Comparison of ENCODE assay signal across 21 cellular contexts in the genomic region with DNA sequence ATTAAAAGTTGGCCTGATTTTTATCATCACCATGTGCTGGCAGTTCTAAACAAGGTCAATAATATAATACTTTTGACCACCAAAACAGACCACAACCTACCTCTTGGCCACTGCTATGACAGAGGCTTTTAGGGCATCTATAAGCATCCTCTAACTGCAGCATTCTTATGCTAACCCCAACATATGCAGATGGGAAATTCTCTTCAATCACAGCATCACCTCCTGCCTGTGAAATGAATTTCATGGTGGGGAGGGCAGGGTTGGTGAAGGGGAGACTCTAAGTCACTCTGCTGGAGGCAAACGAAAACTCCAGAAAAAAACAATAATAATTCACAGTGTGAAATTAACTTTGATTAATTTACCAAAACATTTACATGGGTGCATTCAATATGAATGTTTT.
A peak's percentile ranks its signal among the peaks of the same experiment; 100 is the strongest.
DNase-seq lines count a peak whose midpoint lies in the region; ATAC-seq and TF ChIP-seq lines count a peak whose summit lies in the region.
"Had no signal": no experiment of that assay in that cellular context is flagged by ENCODE, and none has a peak within 500 bp of the region (broad histone marks: within the 10 kb centered on the region; RNA-seq: fewer than 3 reads in every experiment).

No MANE protein-coding gene starts in this region.

- H3K9me3 Mint-ChIP-seq in GM23338: no peaks in the 10 kb centered on the region
- no peaks in the 10 kb centered on the region for H3K9me3 Mint-ChIP-seq in endodermal cell
- H3K9me3 Mint-ChIP-seq in activated naive CD4-positive, alpha-beta T cell treated with anti-CD3 and anti-CD28 coated beads, Interleukin-2, amount 50 U/mL, for 72 hours: no peaks in the 10 kb centered on the region
- H3K9me3 Mint-ChIP-seq: CD4-positive, alpha-beta T cell had no signal

- H3K4me1 Mint-ChIP-seq in GM23338: peaks cover 62% of the 10 kb centered on the region
- peaks cover 19% of the 10 kb centered on the region for H3K4me1 Mint-ChIP-seq in endodermal cell

- H3K4me2 ChIP-seq in GM23338: peak overlapping the region; percentile 9
- H3K4me2 ChIP-seq: A549 had no signal

- H3K27me3 ChIP-seq in GM23338 (ENCODE audit: insufficient read depth): no peaks in the 10 kb centered on the region
- no peaks in the 10 kb centered on the region for H3K27me3 ChIP-seq in HUES64 (ENCODE audit: insufficient read depth, low read length)
- H3K27me3 ChIP-seq in endodermal cell (ENCODE audit: control insufficient read depth, insufficient read depth, low read length, poor library complexity, severe bottlenecking): no peaks in the 10 kb centered on the region

- no peaks in the 10 kb centered on the region for H3K36me3 ChIP-seq in GM23338 (ENCODE audit: insufficient read depth)
- H3K36me3 ChIP-seq in HUES64 (ENCODE audit: insufficient read depth, low read length): no peaks in the 10 kb centered on the region
- H3K36me3 ChIP-seq in endodermal cell (ENCODE audit: control insufficient read depth, insufficient read depth, low read length): no peaks in the 10 kb centered on the region

- WGBS in HUES64: no CpG with 5 or more reads among the region's 1 CpG
- WGBS in endodermal cell (ENCODE audit: insufficient coverage in 1 of 2, insufficient read length in 1 of 2), 2 experiments: no CpG with 5 or more reads among the region's 1 CpG

- H3K9ac ChIP-seq in HUES64 (ENCODE audit: low read depth, low read length) (no peak overlapping the region), endodermal cell (ENCODE audit: extremely low read depth, low read length, poor library complexity, severe bottlenecking) (no peak overlapping the region)

- H3K9me2 ChIP-seq in GM23338 (ENCODE audit: insufficient read depth): no peaks in the 10 kb centered on the region

- ATAC-seq in GM23338: peak; percentile 82
- ATAC-seq in activated naive CD4-positive, alpha-beta T cell treated with anti-CD3 and anti-CD28 coated beads, Interleukin-2, amount 50 U/mL, for 72 hours: no peak
- ATAC-seq: A549, GM12878, HCT116, K562 had no signal

- peak overlapping the region; percentile 67 for H3K27ac ChIP-seq in GM23338 (ENCODE audit: low read depth)
- peak overlapping the region; percentile 97; the same call in 1 of the 2 replicates for H3K27ac ChIP-seq in HUES64 (ENCODE audit: low read depth, low read length)
- H3K27ac ChIP-seq in endodermal cell (ENCODE audit: low read depth, low read length): no peak overlapping the region
- H3K27ac ChIP-seq: 22Rv1, A549, C4-2B had no signal

- DNase-seq in GM23338 (ENCODE audit: low spot score) (peak; percentile 60), endodermal cell (peak; percentile 65), iPS-NIHi11 (ENCODE audit: low spot score) (peak; percentile 33), GM03348 (ENCODE audit: low spot score) (no peak), EL (no peak)
- no peak for DNase-seq in activated naive CD4-positive, alpha-beta T cell treated with anti-CD3 and anti-CD28 coated beads, Interleukin-2, amount 50 U/mL, for 72 hours (ENCODE audit: low spot score in 2 of 2)
- DNase-seq: AML-193; Caco-2; CD4-positive, alpha-beta T cell; DMS153; DMS79; GF-D8; HFFc6; IMR-90 had no signal

- H3K4me3 Mint-ChIP-seq in GM23338 (no peak overlapping the region), endodermal cell (no peak overlapping the region)
- H3K4me3 Mint-ChIP-seq: CD4-positive, alpha-beta T cell; HFFc6 had no signal

- no peaks in the 10 kb centered on the region for H3F3A ChIP-seq in GM23338 (replicated peaks; ENCODE audit: low read depth)

- H3K79me2 ChIP-seq in GM23338 (replicated peaks; ENCODE audit: insufficient read depth): no peaks in the 10 kb centered on the region

- peak overlapping the region; percentile 31; the same call in 1 of the 2 replicates for H3K27ac Mint-ChIP-seq in GM23338
- no peak overlapping the region for H3K27ac Mint-ChIP-seq in endodermal cell
- H3K27ac Mint-ChIP-seq in activated naive CD4-positive, alpha-beta T cell treated with anti-CD3 and anti-CD28 coated beads, Interleukin-2, amount 50 U/mL, for 72 hours: no peak overlapping the region
- H3K27ac Mint-ChIP-seq: CD4-positive, alpha-beta T cell; HFFc6 had no signal

- H3K9me3 ChIP-seq in HUES64 (ENCODE audit: insufficient read depth, low read depth, low read length): no peaks in the 10 kb centered on the region
- no peaks in the 10 kb centered on the region for H3K9me3 ChIP-seq in endodermal cell (ENCODE audit: control insufficient read depth, low read length)
- H3K9me3 ChIP-seq: A549, Caco-2 had no signal

- H3K4me3 ChIP-seq in GM23338 (no peak overlapping the region), HUES64 (ENCODE audit: low read length) (peak overlapping the region; percentile 9; the same call in 1 of the 2 replicates), endodermal cell (ENCODE audit: low read length) (no peak overlapping the region)
- H3K4me3 ChIP-seq: A549, GM12878, K562 had no signal

- no peaks in the 10 kb centered on the region for H4K20me1 ChIP-seq in GM23338 (replicated peaks; ENCODE audit: insufficient read depth)

- TF ChIP-seq CTCF in GM23338 (conservative IDR thresholded peaks at IDR 0.05; ENCODE audit: low read depth in 2 of 2) (no peak), endodermal cell (conservative IDR thresholded peaks at IDR 0.05) (no peak)

- H3K27me3 Mint-ChIP-seq in GM23338 (ENCODE audit: insufficient read depth, low read depth, poor library complexity) (no peaks in the 10 kb centered on the region), endodermal cell (ENCODE audit: insufficient read depth) (no peaks in the 10 kb centered on the region)

- no peaks in the 10 kb centered on the region for H3K36me3 Mint-ChIP-seq in GM23338 (ENCODE audit: low read depth)
- H3K36me3 Mint-ChIP-seq in endodermal cell (ENCODE audit: low read depth): no peaks in the 10 kb centered on the region
- no peaks in the 10 kb centered on the region for H3K36me3 Mint-ChIP-seq in activated naive CD4-positive, alpha-beta T cell treated with anti-CD3 and anti-CD28 coated beads, Interleukin-2, amount 50 U/mL, for 72 hours

- H3K4me1 ChIP-seq in GM23338 (ENCODE audit: insufficient read depth) (peaks cover 36% of the 10 kb centered on the region), HUES64 (ENCODE audit: insufficient read depth, low read length) (peaks cover 50% of the 10 kb centered on the region), endodermal cell (ENCODE audit: control insufficient read depth, insufficient read depth, low read length) (no peaks in the 10 kb centered on the region)
- H3K4me1 ChIP-seq: A549, Caco-2 had no signal

- H2AFZ ChIP-seq in GM23338: no peak overlapping the region

TF ChIP-seq in GM23338, 12 proteins besides CTCF, POLR2A, EP300 and RAD21 (continues in another document):
- TF ChIP-seq ZNF331 (CRISPR knock-in tag; IDR thresholded peaks at IDR 0.05; ENCODE audit: low read depth): no peak
- TF ChIP-seq POLR2AphosphoS5 (IDR thresholded peaks at IDR 0.05; ENCODE audit: low read depth): no peak

Comparison
In these comparisons a context has a peak if more than half of its experiments do, and no peak if none do; other contexts are left out.
1. DNase-seq: peak in GM23338 (single experiment), endodermal cell (single experiment) and iPS-NIHi11 (single experiment); none in GM03348 (single experiment), EL (single experiment) and activated naive CD4-positive, alpha-beta T cell treated with anti-CD3 and anti-CD28 coated beads, Interleukin-2, amount 50 U/mL, for 72 hours (0 of 2).